In genomic region chr6:33455051-33455450, GRCh38 we compare ENCODE assay signal across 8 cellular contexts. TPM values are rescaled to one million over a fixed set of nuclear protein-coding genes. Genes with fewer than 3 reads are reported as not detected.
DNase-seq lines count a peak whose midpoint lies in the region; ATAC-seq and TF ChIP-seq lines count a peak whose summit lies in the region.

No MANE protein-coding gene starts in this region.

- peaks cover 13% of the 10 kb centered on the region for H3K4me1 Mint-ChIP-seq in progenitor cell of endocrine pancreas (ENCODE audit: low read depth)

- H3K4me3 Mint-ChIP-seq in progenitor cell of endocrine pancreas (ENCODE audit: low read depth), result peak overlapping the region; percentile 95

- H3K27me3 Mint-ChIP-seq in progenitor cell of endocrine pancreas, result no peaks in the 10 kb centered on the region

- no peak for ATAC-seq in HG02571 (IDR thresholded peaks at IDR 0.05; ENCODE audit: unreplicated experiment)

- POLR2A ChIA-PET in RWPE1 (lab: Yijun Ruan, JAX; ENCODE audit: low non-redundant PET), result interaction anchor here (0.5 to 0.8 kb wide), 2 partner anchors 10 to 24 kb away, joined by 3 to 5 read pairs; no protein-coding TSS in a partner anchor

- TF ChIP-seq CTCF in RWPE1 (conservative IDR thresholded peaks at IDR 0.05; ENCODE audit: low read depth) (no peak), fibroblast of mammary gland (conservative IDR thresholded peaks at IDR 0.05; ENCODE audit: control insufficient read depth, insufficient read depth, low read depth, low read length) (no peak), progenitor cell of endocrine pancreas (IDR thresholded peaks at IDR 0.05; ENCODE audit: unreplicated experiment) (no peak)

- H3K9me3 Mint-ChIP-seq in progenitor cell of endocrine pancreas (ENCODE audit: low read depth), result no peaks in the 10 kb centered on the region

- H3K27ac Mint-ChIP-seq in progenitor cell of endocrine pancreas, result peak overlapping the region; percentile 87

- H3K27ac ChIP-seq in RWPE1, result peak overlapping the region; percentile 77

- CTCF ChIA-PET in RWPE1 (lab: Yijun Ruan, JAX), result interaction anchor here (0.5 to 0.9 kb wide), 2 partner anchors 171 to 1041 kb away, joined by 3 to 4 read pairs; no protein-coding TSS in a partner anchor

- DNase-seq in ELF-1 (ENCODE audit: low read depth, low spot score) (peak; percentile 6), RWPE1 (ENCODE audit: low spot score) (no peak), fibroblast of mammary gland (ENCODE audit: low read depth) (no peak), progenitor cell of endocrine pancreas (ENCODE audit: low spot score, unreplicated experiment) (no peak), cerebellum (ENCODE audit: low spot score) (no peak), COLO668 (lab: John Stamatoyannopoulos, UW; ENCODE audit: unreplicated experiment) (no peak), superior temporal gyrus (ENCODE audit: extremely low spot score) (no peak)

- peaks cover 2% of the 10 kb centered on the region for H3K36me3 Mint-ChIP-seq in progenitor cell of endocrine pancreas (ENCODE audit: insufficient read depth)

- H3K4me3 ChIP-seq in fibroblast of mammary gland (ENCODE audit: control insufficient read depth, low read depth, low read length), result peak overlapping the region; percentile 92

RNA-seq across cellular contexts. Expression of gene ZBTB9, which starts 0.7 kb away (rescaled TPM):
- total RNA-seq in progenitor cell of endocrine pancreas (15.4 and 15.7 TPM in 2 replicates), cerebellum (7.7 TPM)

RNA-seq across cellular contexts. Expression of gene SYNGAP1, which starts 35.2 kb away (rescaled TPM):
- 59.9 and 60.3 TPM in 2 replicates for total RNA-seq in progenitor cell of endocrine pancreas
- total RNA-seq in cerebellum, result 21.4 TPM

RNA-seq across cellular contexts. Expression of gene CUTA, which starts 37.1 kb away (rescaled TPM):
- total RNA-seq in progenitor cell of endocrine pancreas (252 and 264 TPM in 2 replicates), cerebellum (66.1 TPM)

RNA-seq across cellular contexts. Expression of gene PHF1, which starts 44.2 kb away (rescaled TPM):
- total RNA-seq in progenitor cell of endocrine pancreas (58.1 and 58.4 TPM in 2 replicates), cerebellum (18.6 TPM)
